Comparison of ENCODE assay signal across 16 cellular contexts in the genomic region with DNA sequence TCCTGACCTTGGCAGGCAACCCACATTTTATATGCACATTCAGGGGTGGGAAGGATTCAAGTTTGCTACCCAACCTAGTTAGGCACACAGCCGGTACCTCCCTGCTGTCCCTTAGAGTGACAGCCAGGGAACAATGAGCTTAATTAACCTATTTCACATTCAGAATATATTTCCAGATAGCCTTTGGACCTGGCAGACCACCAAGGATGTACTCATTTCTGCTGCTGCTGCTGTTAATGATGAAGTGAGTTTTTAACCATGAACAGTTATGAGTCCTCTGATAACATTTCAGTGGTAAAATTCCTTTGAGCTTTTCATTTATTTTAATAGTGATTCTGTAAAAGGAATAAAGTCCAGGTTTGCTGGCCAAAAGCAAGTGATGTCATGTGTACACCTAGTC.
DNase-seq lines count a peak whose midpoint lies in the region; FAIRE-seq lines count a peak whose summit lies in the region.
"Had no signal": no experiment of that assay in that cellular context is flagged by ENCODE, and none has a peak within 500 bp of the region (broad histone marks: within the 10 kb centered on the region; RNA-seq: fewer than 3 reads in every experiment).

No MANE protein-coding gene starts in this region.

- H3K9me3 ChIP-seq in small intestine (ENCODE audit: control insufficient read depth, low read depth), result no peaks in the 10 kb centered on the region
- H3K9me3 ChIP-seq: colonic mucosa had no signal

- no peaks in the 10 kb centered on the region for H3K27me3 ChIP-seq in small intestine (ENCODE audit: control insufficient read depth in 2 of 2, insufficient read depth in 2 of 2, low read length in 2 of 2)
- H3K27me3 ChIP-seq: colonic mucosa had no signal

- FAIRE-seq in small intestine (lab: Jason Lieb, UNC) (no peak), urothelium cell line (lab: Jason Lieb, UNC) (no peak)

- H3K27ac ChIP-seq in small intestine (ENCODE audit: low read depth in 1 of 2, low read length in 1 of 2), result no peak overlapping the region
- H3K27ac ChIP-seq: colonic mucosa had no signal

- no peaks in the 10 kb centered on the region for H3K4me1 ChIP-seq in small intestine (ENCODE audit: control insufficient read depth in 2 of 2, insufficient read depth in 1 of 2, low read depth in 1 of 2, low read length in 1 of 2)
- H3K4me1 ChIP-seq: colonic mucosa had no signal

- DNase-seq in NCI-H748 (lab: John Stamatoyannopoulos, UW; ENCODE audit: unreplicated experiment), result peak; percentile 59
- DNase-seq in NCI-H748 treated with DMSO at 0.1 percent for 48 hours (lab: John Stamatoyannopoulos, UW), result no peak
- DNase-seq in NCI-H69 (lab: John Stamatoyannopoulos, UW), result peak; percentile 55
- DNase-seq in dermis blood vessel endothelial cell, result peak; percentile 58
- peak; percentile 42 for DNase-seq in small intestine
- no peak for DNase-seq in activated CD4-positive, alpha-beta T cell treated with anti-CD3 and anti-CD28 coated beads, Interleukin-2, amount 50 U/mL, for 48 hours
- DNase-seq in urothelium cell line (ENCODE audit: low spot score), result no peak
- no peak for DNase-seq in NCI-H2196 (lab: John Stamatoyannopoulos, UW; ENCODE audit: unreplicated experiment)
- DNase-seq: activated effector memory CD4-positive, alpha-beta T cell treated with Interleukin-2 at 50 U/mL for 16 hours; amniotic stem cell; CD4-positive, alpha-beta memory T cell; colonic mucosa; islet precursor cell; mesendoderm; NCI-H1694 treated with DMSO at 0.1 percent for 48 hours; stimulated activated naive CD8-positive, alpha-beta T cell treated with anti-CD3 and anti-CD28 coated beads, Interleukin-15, amount 100 ng/mL, for 72 hours had no signal

- no peaks in the 10 kb centered on the region for H3K36me3 ChIP-seq in small intestine (ENCODE audit: control insufficient read depth in 2 of 2, insufficient read depth in 2 of 2, low read length in 2 of 2)
- H3K36me3 ChIP-seq: colonic mucosa had no signal

- WGBS in small intestine, 3 donors, result 8 to 47% (median 39%) methylated on average over 1 of the region's 1 CpG

- no peak overlapping the region for H3K4me3 ChIP-seq in small intestine (ENCODE audit: low read depth in 1 of 2, low read length in 2 of 2)
- H3K4me3 ChIP-seq: colonic mucosa had no signal

Comparison
In these comparisons a context has a peak if more than half of its experiments do, and no peak if none do; other contexts are left out.
1. DNase-seq: peak in NCI-H748 (single experiment), NCI-H69 (single experiment), dermis blood vessel endothelial cell (single experiment) and small intestine (single experiment); none in NCI-H748 treated with DMSO at 0.1 percent for 48 hours (single experiment), activated CD4-positive, alpha-beta T cell treated with anti-CD3 and anti-CD28 coated beads, Interleukin-2, amount 50 U/mL, for 48 hours (0 of 2), urothelium cell line (single experiment) and NCI-H2196 (single experiment).